ENCODE assay signal across 18 cellular contexts in genomic region chr15:93041159-93041547, GRCh38. TPM values are rescaled to one million over a fixed set of nuclear protein-coding genes. Genes with fewer than 3 reads are reported as not detected.
"Had no signal": no experiment of that assay in that cellular context is flagged by ENCODE, and none has a peak within 500 bp of the region (broad histone marks: within the 10 kb centered on the region; RNA-seq: fewer than 3 reads in every experiment).

No MANE protein-coding gene starts in this region.

- H3K4me3 Mint-ChIP-seq: activated naive CD4-positive, alpha-beta T cell treated with anti-CD3 and anti-CD28 coated beads, Interleukin-2, amount 50 U/mL, for 24 hours; nephron progenitor cell; stimulated activated memory B cell treated with anti-CD40 and anti-IgM and Interleukin-4, amounts not matched to agents 10 μg/mL and 1 μg/mL and 100 μg/mL, for 72 hours had no signal

- DNase-seq: activated CD4-positive, alpha-beta T cell treated with anti-CD3 and anti-CD28 coated beads for 1 hour; activated gamma-delta T cell; effector CD4-positive, alpha-beta T cell; nephron progenitor cell; stimulated activated CD4-positive, alpha-beta T cell treated with anti-CD3 and anti-CD28 coated beads, Interleukin-4, amount 100 ng/mL, for 4 hours; SW 1271; T-helper 2 cell had no signal

- H3K4me3 ChIP-seq: esophagus muscularis mucosa, gastroesophageal sphincter, lung, ovary, sigmoid colon had no signal

- H3K27ac Mint-ChIP-seq: activated naive CD4-positive, alpha-beta T cell treated with anti-CD3 and anti-CD28 coated beads, Interleukin-2, amount 50 U/mL, for 24 hours; stimulated activated memory B cell treated with anti-CD40 and anti-IgM and Interleukin-4, amounts not matched to agents 10 μg/mL and 1 μg/mL and 100 μg/mL, for 72 hours had no signal

- H3K27me3 ChIP-seq: esophagus muscularis mucosa, gastroesophageal sphincter, ovary, sigmoid colon had no signal

- H3K9me3 ChIP-seq: ovary had no signal

- H3K27ac ChIP-seq: esophagus muscularis mucosa, gastroesophageal sphincter, ovary, VCaP had no signal

- H3K36me3 ChIP-seq: ovary had no signal

- ATAC-seq: gastroesophageal sphincter; left colon; stimulated activated memory B cell treated with anti-CD40 and anti-IgM and Interleukin-4, amounts not matched to agents 10 μg/mL and 1 μg/mL and 100 μg/mL, for 72 hours had no signal

- FAIRE-seq: endothelial cell of umbilical vein had no signal

- H3K9me3 Mint-ChIP-seq: activated naive CD4-positive, alpha-beta T cell treated with anti-CD3 and anti-CD28 coated beads, Interleukin-2, amount 50 U/mL, for 24 hours had no signal

- H3K36me3 Mint-ChIP-seq: stimulated activated memory B cell treated with anti-CD40 and anti-IgM and Interleukin-4, amounts not matched to agents 10 μg/mL and 1 μg/mL and 100 μg/mL, for 72 hours had no signal

RNA-seq across cellular contexts. Expression of gene RGMA, which starts 47.9 kb away (rescaled TPM):
- total RNA-seq: activated CD8-positive, alpha-beta memory T cell treated with anti-CD3 and anti-CD28 coated beads for 36 hours had no signal
